In genomic region chr3:63967675-63968611, GRCh38 we compare ENCODE assay signal across 8 cellular contexts. TPM values are rescaled to one million over a fixed set of nuclear protein-coding genes. Genes with fewer than 3 reads are reported as not detected.
DNase-seq lines count a peak whose midpoint lies in the region; ATAC-seq and TF ChIP-seq lines count a peak whose summit lies in the region.

No MANE protein-coding gene starts in this region.

- H3K27me3 ChIP-seq in psoas muscle (ENCODE audit: insufficient read depth in 3 of 3, low read length in 2 of 3) = no peaks in the 10 kb centered on the region

- H3K27ac ChIP-seq in psoas muscle = peak overlapping the region; percentile 73

- peak; percentile 55 for ATAC-seq in HG02884 (IDR thresholded peaks at IDR 0.05; ENCODE audit: unreplicated experiment)
- ATAC-seq in psoas muscle = peak; percentile 45 to 81 (median 72)

- H3K4me3 ChIP-seq in psoas muscle = peak overlapping the region; percentile 42

- no peaks in the 10 kb centered on the region for H3K9me3 ChIP-seq in psoas muscle

- no peaks in the 10 kb centered on the region for H3K36me3 ChIP-seq in psoas muscle (ENCODE audit: insufficient read depth in 1 of 2, low read depth in 1 of 2)

- 12 to 14% (median 12%) methylated on average over 11 of the region's 11 CpGs for WGBS in psoas muscle, 3 donors

- peaks cover 74% of the 10 kb centered on the region for H3K4me1 ChIP-seq in psoas muscle

- intact Hi-C loops in psoas muscle (cut with DNase I) = loop anchor here in 1 of 2 donors (2.0 kb wide), 1 partner anchor 25 kb away; no protein-coding TSS in a partner anchor

- no peak for TF ChIP-seq CTCF in psoas muscle (IDR thresholded peaks at IDR 0.05)

- DNase-seq in stimulated activated CD8-positive, alpha-beta memory T cell treated with anti-CD3 and anti-CD28 coated beads, Interleukin-12 subunit alpha, Interleukin-12 subunit beta, amount 100 ng/mL, for 1 hour (ENCODE audit: low read depth) = peak; percentile 10
- DNase-seq in stimulated activated CD8-positive, alpha-beta memory T cell treated with anti-CD3 and anti-CD28 coated beads, Interleukin-4, amount 100 ng/mL, for 48 hours = no peak
- DNase-seq in NCI-H446 (lab: John Stamatoyannopoulos, UW) (peak; percentile 61 to 81), glomerular visceral epithelial cell (ENCODE audit: extremely low spot score) (peak; percentile 70), psoas muscle (peak; percentile 32 to 61), ureter (ENCODE audit: low spot score) (no peak)
- peak; percentile 30 for DNase-seq in activated naive CD4-positive, alpha-beta T cell treated with Interleukin-2 at 50 U/mL for 16 hours

RNA-seq across cellular contexts. Expression of gene PSMD6, which starts 55.4 kb away (rescaled TPM):
- 100 to 1,000 TPM in 3 of 4 donors, 10 to 100 TPM in 1; 81.8 to 180 (median 128) TPM for total RNA-seq in psoas muscle
- 100 to 1,000 TPM; 145 to 333 (median 186) TPM for polyA plus RNA-seq in psoas muscle
- 69.6 TPM for total RNA-seq in ureter

RNA-seq across cellular contexts. Expression of gene SCAANT1, which starts 55.8 kb away (rescaled TPM):
- total RNA-seq in psoas muscle (not detected), ureter (not detected)
- not detected for polyA plus RNA-seq in psoas muscle

Comparison
In these comparisons a context has a peak if more than half of its experiments do, and no peak if none do; other contexts are left out.
1. DNase-seq: peak in stimulated activated CD8-positive, alpha-beta memory T cell treated with anti-CD3 and anti-CD28 coated beads, Interleukin-12 subunit alpha, Interleukin-12 subunit beta, amount 100 ng/mL, for 1 hour (single experiment), NCI-H446 (2 of 2), activated naive CD4-positive, alpha-beta T cell treated with Interleukin-2 at 50 U/mL for 16 hours (single experiment), glomerular visceral epithelial cell (single experiment) and psoas muscle (2 of 2); none in stimulated activated CD8-positive, alpha-beta memory T cell treated with anti-CD3 and anti-CD28 coated beads, Interleukin-4, amount 100 ng/mL, for 48 hours (single experiment) and ureter (single experiment).